13 cellular contexts compared by ENCODE assay signal in genomic region chr12:123474493-123475255, GRCh38. TPM values are rescaled to one million over a fixed set of nuclear protein-coding genes. Genes with fewer than 3 reads are reported as not detected.
A peak's percentile ranks its signal among the peaks of the same experiment; 100 is the strongest.
DNase-seq lines count a peak whose midpoint lies in the region; ATAC-seq and TF ChIP-seq lines count a peak whose summit lies in the region.
"Had no signal": no experiment of that assay in that cellular context is flagged by ENCODE, and none has a peak within 500 bp of the region (broad histone marks: within the 10 kb centered on the region; RNA-seq: fewer than 3 reads in every experiment).

No MANE protein-coding gene starts in this region.

- no peak overlapping the region for H3K27ac ChIP-seq in DOHH2 (ENCODE audit: low read depth, low read length)
- H3K27ac ChIP-seq: brain microvascular endothelial cell, ovary, tibial nerve had no signal

- H4K20me1 ChIP-seq in DOHH2 (ENCODE audit: control insufficient read depth, insufficient read depth, low read depth, low read length), result no peaks in the 10 kb centered on the region

- H3K79me2 ChIP-seq in DOHH2 (ENCODE audit: control insufficient read depth, low read length), result no peaks in the 10 kb centered on the region

- ATAC-seq in GM19328 (IDR thresholded peaks at IDR 0.05; ENCODE audit: unreplicated experiment), result no peak

- peak; percentile 6 for DNase-seq in T follicular helper cell (ENCODE audit: low read depth)
- no peak for DNase-seq in progenitor cell of endocrine pancreas (ENCODE audit: low spot score, unreplicated experiment)
- no peak for DNase-seq in AG08396 (ENCODE audit: low spot score)
- DNase-seq in 8988T, result no peak
- DNase-seq: activated B cell treated with CpG ODN at 0.5 μM for 24 hours; brain microvascular endothelial cell; ovary; Peyer's patch; stimulated activated CD4-positive, alpha-beta T cell treated with anti-CD3 and anti-CD28 coated beads, Interleukin-4, amount 100 ng/mL, for 1 hour had no signal

- peaks cover 20% of the 10 kb centered on the region for H3K36me3 Mint-ChIP-seq in progenitor cell of endocrine pancreas (ENCODE audit: insufficient read depth)

- TF ChIP-seq CTCF in DOHH2 (IDR thresholded peaks at IDR 0.05; ENCODE audit: low read depth, low read length, poor library complexity, severe bottlenecking), result no peak
- TF ChIP-seq CTCF in progenitor cell of endocrine pancreas (IDR thresholded peaks at IDR 0.05; ENCODE audit: unreplicated experiment), result no peak

- H3K4me2 ChIP-seq in DOHH2 (ENCODE audit: low read length), result peak overlapping the region; percentile 21

- H3K9ac ChIP-seq in endocrine pancreas (ENCODE audit: control insufficient read depth, insufficient read depth, low read length), result peak overlapping the region; percentile 75

- no peaks in the 10 kb centered on the region for H3K9me3 Mint-ChIP-seq in progenitor cell of endocrine pancreas (ENCODE audit: low read depth)
- H3K9me3 Mint-ChIP-seq: activated B cell treated with CpG ODN at 0.5 μM for 24 hours had no signal

- no peaks in the 10 kb centered on the region for H3K27me3 ChIP-seq in DOHH2 (ENCODE audit: control insufficient read depth, low read length)
- no peaks in the 10 kb centered on the region for H3K27me3 ChIP-seq in endocrine pancreas (ENCODE audit: control insufficient read depth, insufficient read depth, low read length)
- H3K27me3 ChIP-seq: brain microvascular endothelial cell, ovary, Peyer's patch, tibial nerve had no signal

- no peaks in the 10 kb centered on the region for H3K9me3 ChIP-seq in DOHH2 (ENCODE audit: control insufficient read depth, insufficient read depth, low read length)
- no peaks in the 10 kb centered on the region for H3K9me3 ChIP-seq in endocrine pancreas (ENCODE audit: control insufficient read depth, low read length)
- H3K9me3 ChIP-seq: ovary, Peyer's patch, tibial nerve had no signal

- H3K4me3 ChIP-seq in DOHH2 (ENCODE audit: low read length) (no peak overlapping the region), endocrine pancreas (ENCODE audit: control insufficient read depth, insufficient read depth, low read length) (peak overlapping the region; percentile 59)
- H3K4me3 ChIP-seq: ovary, Peyer's patch, tibial nerve had no signal

- H3K36me3 ChIP-seq in DOHH2 (ENCODE audit: control insufficient read depth, low read length) (no peaks in the 10 kb centered on the region; the same call in 1 of the 2 replicates), endocrine pancreas (ENCODE audit: control insufficient read depth, insufficient read depth, low read length) (peaks cover 4% of the 10 kb centered on the region)
- H3K36me3 ChIP-seq: ovary had no signal

- no peaks in the 10 kb centered on the region for H3K27me3 Mint-ChIP-seq in progenitor cell of endocrine pancreas
- H3K27me3 Mint-ChIP-seq: activated B cell treated with CpG ODN at 0.5 μM for 24 hours had no signal

- peak overlapping the region; percentile 22 for H3K27ac Mint-ChIP-seq in progenitor cell of endocrine pancreas
- H3K27ac Mint-ChIP-seq: activated B cell treated with CpG ODN at 0.5 μM for 24 hours had no signal

- H3K9me2 ChIP-seq in DOHH2 (replicated peaks; ENCODE audit: control insufficient read depth, low read length), result no peaks in the 10 kb centered on the region

- peaks cover 6% of the 10 kb centered on the region for H3K4me1 Mint-ChIP-seq in progenitor cell of endocrine pancreas (ENCODE audit: low read depth)
- H3K4me1 Mint-ChIP-seq: activated B cell treated with CpG ODN at 0.5 μM for 24 hours had no signal

- no peak overlapping the region for H3K4me3 Mint-ChIP-seq in progenitor cell of endocrine pancreas (ENCODE audit: low read depth)
- H3K4me3 Mint-ChIP-seq: activated B cell treated with CpG ODN at 0.5 μM for 24 hours had no signal

- H3F3A ChIP-seq in DOHH2 (ENCODE audit: control insufficient read depth, insufficient read depth), result no peaks in the 10 kb centered on the region

- H3K4me1 ChIP-seq in DOHH2 (ENCODE audit: control insufficient read depth, low read length) (peaks cover 17% of the 10 kb centered on the region), endocrine pancreas (ENCODE audit: control insufficient read depth, insufficient read depth, low read length) (no peaks in the 10 kb centered on the region)

RNA-seq across cellular contexts. Expression of gene SNRNP35, which starts 16.7 kb away (rescaled TPM):
- 29.2 and 29.8 TPM in 2 replicates for total RNA-seq in progenitor cell of endocrine pancreas

RNA-seq across cellular contexts. Expression of gene RILPL2, which starts 38.2 kb away (rescaled TPM):
- 2.8 TPM in 2 replicates for total RNA-seq in progenitor cell of endocrine pancreas

RNA-seq across cellular contexts. Expression of gene RILPL1, which starts 58.8 kb away (rescaled TPM):
- 25.4 and 26.2 TPM in 2 replicates for total RNA-seq in progenitor cell of endocrine pancreas
